Comparison of ENCODE assay signal across 16 cellular contexts in genomic region chr13:48436661-48437242, GRCh38. TPM values are rescaled to one million over a fixed set of nuclear protein-coding genes. Genes with fewer than 3 reads are reported as not detected.
DNase-seq lines count a peak whose midpoint lies in the region; ATAC-seq, FAIRE-seq and TF ChIP-seq lines count a peak whose summit lies in the region.
"Had no signal": no experiment of that assay in that cellular context is flagged by ENCODE, and none has a peak within 500 bp of the region (broad histone marks: within the 10 kb centered on the region; RNA-seq: fewer than 3 reads in every experiment).

No MANE protein-coding gene starts in this region.

- intact Hi-C loops in right lobe of liver (cut with DNase I) (no loop called here), HepG2 (cut with micrococcal nuclease; ENCODE audit: unreplicated experiment) (loop anchor here (1.0 kb wide), 1 partner anchor 42 kb away; no protein-coding TSS in a partner anchor), dorsolateral prefrontal cortex (cut with DNase I) (no loop called here)

- H3K4me3 ChIP-seq in right lobe of liver (no peak overlapping the region), HepG2 (replicated peaks in 1 of 3; ENCODE audit: insufficient read depth in 1 of 3, low read depth in 2 of 3, low read length in 3 of 3) (no peak overlapping the region), epithelial cell of proximal tubule (ENCODE audit: low read depth, low read length) (peak overlapping the region; percentile 9), tibial nerve (no peak overlapping the region), dorsolateral prefrontal cortex (no peak overlapping the region)

- H3K4me1 ChIP-seq in right lobe of liver, result no peaks in the 10 kb centered on the region
- peaks cover 19% of the 10 kb centered on the region for H3K4me1 ChIP-seq in HepG2 (ENCODE audit: insufficient read depth, low read length)
- H3K4me1 ChIP-seq in tibial nerve, result peaks cover 3 to 52% (median 11%) of the 10 kb centered on the region in 4 donors

- peaks cover 8 to 12% of the 10 kb centered on the region in 2 donors for H3K36me3 Mint-ChIP-seq in naive B cell

- H3K9me3 ChIP-seq in right lobe of liver (no peaks in the 10 kb centered on the region), HepG2 (ENCODE audit: low read length) (no peaks in the 10 kb centered on the region), tibial nerve (no peaks in the 10 kb centered on the region)

- peak overlapping the region in 5 of 8 donors; percentile 6 to 68 (median 49) for H3K4me3 Mint-ChIP-seq in naive B cell
- H3K4me3 Mint-ChIP-seq: activated CD4-positive, alpha-beta T cell treated with anti-CD3 and anti-CD28 coated beads, Interleukin-2, amount 10 ng/mL, durations not matched to agents 24 days and 14 days; activated T-helper 17 cell treated with anti-CD3 and anti-CD28 coated beads, Interleukin-2, amount 50 U/mL, for 72 hours; nephron progenitor cell had no signal

- in situ Hi-C loops in HepG2 (cut with HindIII; ENCODE audit: extremely low pct_ligation_motif_present, low pct_unique_long_range_greater_than_20kb), result no loop called here

- TF ChIP-seq POLR2A in right lobe of liver (IDR thresholded peaks at IDR 0.05), result no peak
- TF ChIP-seq POLR2A in HepG2 (IDR thresholded peaks at IDR 0.05; ENCODE audit: insufficient read depth in 1 of 2, low read depth in 2 of 2, low read length in 2 of 2), result no peak
- TF ChIP-seq POLR2A in tibial nerve (IDR thresholded peaks at IDR 0.05), result no peak

- H4K20me1 ChIP-seq in HepG2 (ENCODE audit: insufficient read depth, low read length), result no peaks in the 10 kb centered on the region

- H3K9ac ChIP-seq in HepG2 (ENCODE audit: insufficient read depth, low read depth, low read length), result no peak overlapping the region

- TF ChIP-seq CTCF in right lobe of liver (IDR thresholded peaks at IDR 0.05) (no peak), HepG2 (CRISPR knock-in tag; IDR thresholded peaks at IDR 0.05) (no peak), epithelial cell of proximal tubule (conservative IDR thresholded peaks at IDR 0.05; ENCODE audit: low read depth, low read length) (no peak), tibial nerve (IDR thresholded peaks at IDR 0.05) (no peak), dorsolateral prefrontal cortex (IDR thresholded peaks at IDR 0.05 in 54 of 56, conservative IDR thresholded peaks at IDR 0.05 in 2 of 56; ENCODE audit: low read depth in 1 of 56, partially characterized antibody in 56 of 56) (no peak)

- no peaks in the 10 kb centered on the region for H3K27me3 Mint-ChIP-seq in naive B cell
- H3K27me3 Mint-ChIP-seq: activated CD4-positive, alpha-beta T cell treated with anti-CD3 and anti-CD28 coated beads, Interleukin-2, amount 10 ng/mL, durations not matched to agents 24 days and 14 days; activated T-helper 17 cell treated with anti-CD3 and anti-CD28 coated beads, Interleukin-2, amount 50 U/mL, for 72 hours had no signal

- peak overlapping the region in 4 of 6 donors; percentile 2 to 63 (median 21) for H3K27ac Mint-ChIP-seq in naive B cell
- H3K27ac Mint-ChIP-seq: activated CD4-positive, alpha-beta T cell treated with anti-CD3 and anti-CD28 coated beads, Interleukin-2, amount 10 ng/mL, durations not matched to agents 24 days and 14 days; activated T-helper 17 cell treated with anti-CD3 and anti-CD28 coated beads, Interleukin-2, amount 50 U/mL, for 72 hours; nephron progenitor cell had no signal

- TF ChIP-seq RAD21 in HepG2 (CRISPR knock-in tag; IDR thresholded peaks at IDR 0.05), result no peak

- no peak overlapping the region for H3K4me2 ChIP-seq in HepG2 (ENCODE audit: low read depth, low read length)

- H3K27me3 ChIP-seq in right lobe of liver (no peaks in the 10 kb centered on the region), HepG2 (ENCODE audit: control insufficient read depth in 1 of 2, insufficient read depth in 2 of 2, low read length in 2 of 2) (no peaks in the 10 kb centered on the region), tibial nerve (no peaks in the 10 kb centered on the region), dorsolateral prefrontal cortex (no peaks in the 10 kb centered on the region)

- peaks cover 21 to 36% (median 32%) of the 10 kb centered on the region in 3 donors for H3K4me1 Mint-ChIP-seq in naive B cell

- H3K36me3 ChIP-seq in right lobe of liver (no peaks in the 10 kb centered on the region), HepG2 (replicated peaks in 1 of 2; ENCODE audit: control insufficient read depth in 1 of 2, insufficient read depth in 2 of 2, low read length in 2 of 2) (no peaks in the 10 kb centered on the region), tibial nerve (no peaks in the 10 kb centered on the region)

- H3K9me3 Mint-ChIP-seq in naive B cell, result no peaks in the 10 kb centered on the region
- H3K9me3 Mint-ChIP-seq: activated T-helper 17 cell treated with anti-CD3 and anti-CD28 coated beads, Interleukin-2, amount 50 U/mL, for 72 hours; nephron progenitor cell had no signal

- no peaks in the 10 kb centered on the region for H3K79me2 ChIP-seq in HepG2 (ENCODE audit: insufficient read depth, low read length)

- TF ChIP-seq EP300 in HepG2 (IDR thresholded peaks at IDR 0.05; ENCODE audit: low read depth in 2 of 2, low read length in 2 of 2) (no peak), HepG2 (CRISPR knock-in tag; IDR thresholded peaks at IDR 0.05; ENCODE audit: borderline replicate concordance) (no peak), tibial nerve (IDR thresholded peaks at IDR 0.05) (no peak)

- DNase-seq in right lobe of liver, result no peak
- no peak for DNase-seq in HepG2 (ENCODE audit: low spot score)
- DNase-seq in epithelial cell of proximal tubule (ENCODE audit: low read depth), result no peak
- DNase-seq in naive B cell, result no peak
- no peak for DNase-seq in tibial nerve (ENCODE audit: low spot score in 2 of 2)
- DNase-seq in dorsolateral prefrontal cortex, result no peak
- DNase-seq in NCI-H2107 treated with DMSO at 0.1 percent for 48 hours (lab: John Stamatoyannopoulos, UW; ENCODE audit: unreplicated experiment), result no peak
- DNase-seq: activated CD4-positive, alpha-beta T cell treated with anti-CD3 and anti-CD28 coated beads, Interleukin-2, amount 10 ng/mL, durations not matched to agents 24 days and 14 days; glutamatergic neuron; NCI-H1436 treated with DMSO at 0.1 percent for 48 hours; NCI-H526; nephron progenitor cell; T-helper 2 cell had no signal

- CTCF ChIA-PET in HepG2 (lab: Yijun Ruan, JAX; ENCODE audit: low intra/inter-chr PET ratio, low total read pairs), result no interaction called here

- ATAC-seq in right lobe of liver, result peak in 3 of 4 donors; percentile 24 to 39 (median 36)
- no peak for ATAC-seq in HepG2
- ATAC-seq in naive B cell (ENCODE audit: low read depth in 2 of 2), result no peak
- no peak for ATAC-seq in HG02840 (IDR thresholded peaks at IDR 0.05; ENCODE audit: low FRiP score, unreplicated experiment)
- ATAC-seq: activated T-helper 17 cell treated with anti-CD3 and anti-CD28 coated beads, Interleukin-2, amount 50 U/mL, for 72 hours; Panc1 had no signal

- POLR2A ChIA-PET in HepG2 (lab: Yijun Ruan, JAX), result no interaction called here

- BruUV-seq in HepG2 (replicated peaks; lab: Mats Ljungman, UMichigan), result no TSS peak

- peak overlapping the region in 2 of 3 donors; percentile 26 to 43 for H3K27ac ChIP-seq in right lobe of liver
- no peak overlapping the region for H3K27ac ChIP-seq in HepG2 (ENCODE audit: extremely low read length, insufficient read depth, low read length)
- H3K27ac ChIP-seq in tibial nerve, result peak overlapping the region in 2 of 4 donors; percentile 45 to 58
- peak overlapping the region in 25 of 59 donors; percentile 1 to 62 (median 31) for H3K27ac ChIP-seq in dorsolateral prefrontal cortex

- no peak overlapping the region for H2AFZ ChIP-seq in HepG2 (ENCODE audit: low read length)

- FAIRE-seq in HepG2 (lab: Jason Lieb, UNC), result no peak

- WGBS in right lobe of liver (ENCODE audit: insufficient coverage, low coverage, low lambda C conversion rate, missing lambda C conversion rate), result 46% methylated on average over 2 of the region's 2 CpGs
- WGBS in HepG2 (ENCODE audit: low lambda C conversion rate), result 96% methylated on average over 2 of the region's 2 CpGs
- 59 to 63% methylated on average over 2 of the region's 2 CpGs for WGBS in tibial nerve, 2 donors

TF ChIP-seq in HepG2, 621 proteins besides CTCF, POLR2A, EP300 and RAD21:
- TF ChIP-seq STAG1 (CRISPR knock-in tag; IDR thresholded peaks at IDR 0.05) (no peak), MAFK (conservative IDR thresholded peaks at IDR 0.05 in 1 of 2, IDR thresholded peaks at IDR 0.05 in 1 of 2; ENCODE audit: low read length in 2 of 2) (peak in 1 of 2 experiments; percentile 21; a peak in 1 of 4 replicates)

RNA-seq across cellular contexts. Expression of gene LPAR6, which starts 23.8 kb away (rescaled TPM):
- total RNA-seq in right lobe of liver (10 to 100 TPM in 2 of 6 experiments, 1 to 10 TPM in 4; 3.7 to 14.5 (median 5.9) TPM), HepG2 (2016; rRNA removed; fragmentation: Illumina TruSeq; extraction: Trizol) (17.9 and 24.4 TPM in 2 replicates), epithelial cell of proximal tubule (2.1 and 2.4 TPM in 2 replicates), tibial nerve (10 to 100 TPM; 19.9 to 28.6 (median 23.6) TPM), dorsolateral prefrontal cortex (10 to 100 TPM in 34 of 120 experiments, 1 to 10 TPM in 86; 1.5 to 23.3 (median 8.0) TPM)
- 3.0 and 4.7 TPM in 2 replicates for total RNA-seq in HepG2 (2016; cell fraction: cytosol; rRNA removed; fragmentation: Illumina TruSeq; extraction: Trizol; ENCODE audit: low read depth)
- total RNA-seq in HepG2 (2016; cell fraction: insoluble cytoplasmic fraction; rRNA removed; fragmentation: Illumina TruSeq; extraction: Trizol), result 17.0 and 23.7 TPM in 2 replicates
- 8.8 and 9.4 TPM in 2 replicates for total RNA-seq in HepG2 (2016; cell fraction: membrane; rRNA removed; fragmentation: Illumina TruSeq; extraction: Trizol)
- total RNA-seq in HepG2 (2016; cell fraction: nucleus; rRNA removed; fragmentation: Illumina TruSeq; extraction: Trizol), result 35.4 and 40.8 TPM in 2 replicates
- polyA plus RNA-seq in HepG2 (2011; rRNA removed) (83.4 and 149 TPM in 2 replicates), naive B cell (ENCODE audit: low read depth in 6 of 6) (1 to 10 TPM; 1.2 to 4.6 (median 2.7) TPM)
- 36.7 and 54.7 TPM in 2 replicates for polyA plus RNA-seq in HepG2 (2011; cell fraction: cytosol; rRNA removed)
- 52.3 and 53.1 TPM in 2 replicates for polyA plus RNA-seq in HepG2 (2011; cell fraction: nucleus; rRNA removed)
- polyA plus RNA-seq in HepG2 (2012), result 53.2 and 56.3 TPM in 2 replicates
- polyA plus RNA-seq in HepG2 (2016; cell fraction: cytosol; fragmentation: Illumina TruSeq; extraction: Trizol; ENCODE audit: low read depth), result 2.8 and 3.7 TPM in 2 replicates
- 12.8 and 14.2 TPM in 2 replicates for polyA plus RNA-seq in HepG2 (2016; cell fraction: insoluble cytoplasmic fraction; fragmentation: Illumina TruSeq; extraction: Trizol; ENCODE audit: low read depth)
- 6.7 and 6.8 TPM in 2 replicates for polyA plus RNA-seq in HepG2 (2016; cell fraction: membrane; fragmentation: Illumina TruSeq; extraction: Trizol; ENCODE audit: low read depth)
- 48.2 and 55.7 TPM in 2 replicates for polyA plus RNA-seq in HepG2 (2016; cell fraction: nucleus; fragmentation: Illumina TruSeq; extraction: Trizol; ENCODE audit: insufficient read depth, low read depth)
- 24.2 TPM in 1 of 2 replicates, not detected in the other for polyA minus RNA-seq in HepG2 (2011; rRNA and poly(A)+ RNA removed; ENCODE audit: low replicate concordance)
- 28.9 and 35.4 TPM in 2 replicates for polyA minus RNA-seq in HepG2 (2011; cell fraction: cytosol; rRNA and poly(A)+ RNA removed)
- polyA minus RNA-seq in HepG2 (2011; cell fraction: nucleus; rRNA and poly(A)+ RNA removed), result 42.9 and 52.5 TPM in 2 replicates

Comparison
In these comparisons a context has a peak if more than half of its experiments do, and no peak if none do; other contexts are left out.
1. ATAC-seq: peak in right lobe of liver (3 of 4); none in HepG2 (single experiment), naive B cell (0 of 2) and HG02840 (single experiment).